In the genomic region with DNA sequence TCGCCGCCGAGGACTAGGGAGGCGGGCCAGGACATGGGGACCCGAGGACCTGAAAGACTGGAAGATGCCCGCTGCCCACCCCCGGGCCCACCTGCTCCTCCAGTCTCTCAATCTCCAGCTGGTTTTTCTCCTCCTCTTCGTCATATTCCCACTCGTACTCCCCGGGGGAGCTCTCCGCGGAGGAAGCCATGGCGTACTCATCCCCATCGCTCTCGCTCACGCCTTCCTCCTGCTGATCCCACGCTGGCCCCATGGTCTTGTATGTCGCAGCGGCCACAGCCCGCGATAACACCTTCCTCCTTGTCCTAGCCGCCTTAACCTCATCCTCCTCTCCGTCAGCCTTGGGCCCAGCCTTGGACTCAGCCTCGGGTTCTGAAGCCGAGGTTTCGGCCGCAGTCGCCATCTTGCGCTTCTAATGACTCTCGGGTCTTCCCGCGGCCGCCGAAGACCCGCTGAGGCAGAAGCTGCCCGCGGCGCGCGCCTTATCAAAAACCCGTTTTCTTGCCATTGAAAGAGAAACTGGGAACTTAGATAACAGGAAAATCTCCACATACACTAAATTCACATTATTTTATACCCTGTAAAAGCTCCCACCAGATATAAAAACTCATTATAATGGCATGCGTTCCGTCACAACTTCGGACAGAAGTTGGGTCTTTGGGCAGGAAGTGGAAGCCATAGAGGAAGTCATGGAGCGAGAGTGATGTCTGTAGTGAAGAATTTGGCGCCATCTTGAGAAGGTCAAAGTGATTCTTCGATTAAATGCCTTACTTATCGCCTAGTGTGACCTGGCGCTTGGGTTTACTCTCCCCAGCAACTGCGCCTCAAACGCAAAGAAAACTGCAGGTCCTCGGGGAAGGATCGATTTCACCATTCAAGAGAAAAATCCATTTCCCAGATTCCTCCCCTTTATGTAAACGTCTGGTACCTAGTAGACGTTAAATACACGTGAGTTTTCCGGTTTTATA, we compare ENCODE assay signal across 8 cellular contexts. TPM values are rescaled to one million over a fixed set of nuclear protein-coding genes. Genes with fewer than 3 reads are reported as not detected.
DNase-seq lines count a peak whose midpoint lies in the region; ATAC-seq and TF ChIP-seq lines count a peak whose summit lies in the region.

A gene with protein sequence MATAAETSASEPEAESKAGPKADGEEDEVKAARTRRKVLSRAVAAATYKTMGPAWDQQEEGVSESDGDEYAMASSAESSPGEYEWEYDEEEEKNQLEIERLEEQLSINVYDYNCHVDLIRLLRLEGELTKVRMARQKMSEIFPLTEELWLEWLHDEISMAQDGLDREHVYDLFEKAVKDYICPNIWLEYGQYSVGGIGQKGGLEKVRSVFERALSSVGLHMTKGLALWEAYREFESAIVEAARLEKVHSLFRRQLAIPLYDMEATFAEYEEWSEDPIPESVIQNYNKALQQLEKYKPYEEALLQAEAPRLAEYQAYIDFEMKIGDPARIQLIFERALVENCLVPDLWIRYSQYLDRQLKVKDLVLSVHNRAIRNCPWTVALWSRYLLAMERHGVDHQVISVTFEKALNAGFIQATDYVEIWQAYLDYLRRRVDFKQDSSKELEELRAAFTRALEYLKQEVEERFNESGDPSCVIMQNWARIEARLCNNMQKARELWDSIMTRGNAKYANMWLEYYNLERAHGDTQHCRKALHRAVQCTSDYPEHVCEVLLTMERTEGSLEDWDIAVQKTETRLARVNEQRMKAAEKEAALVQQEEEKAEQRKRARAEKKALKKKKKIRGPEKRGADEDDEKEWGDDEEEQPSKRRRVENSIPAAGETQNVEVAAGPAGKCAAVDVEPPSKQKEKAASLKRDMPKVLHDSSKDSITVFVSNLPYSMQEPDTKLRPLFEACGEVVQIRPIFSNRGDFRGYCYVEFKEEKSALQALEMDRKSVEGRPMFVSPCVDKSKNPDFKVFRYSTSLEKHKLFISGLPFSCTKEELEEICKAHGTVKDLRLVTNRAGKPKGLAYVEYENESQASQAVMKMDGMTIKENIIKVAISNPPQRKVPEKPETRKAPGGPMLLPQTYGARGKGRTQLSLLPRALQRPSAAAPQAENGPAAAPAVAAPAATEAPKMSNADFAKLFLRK (minus strand): TSS at position 422 of the 968 bp plus-strand sequence. CDS start 19 bp downstream, at position 403.

- H3K27me3 Mint-ChIP-seq in activated CD4-positive, alpha-beta T cell treated with anti-CD3 and anti-CD28 coated beads for 36 hours: no peaks in the 10 kb centered on the region

- peaks cover 35% of the 10 kb centered on the region for H3K36me3 Mint-ChIP-seq in activated CD4-positive, alpha-beta T cell treated with anti-CD3 and anti-CD28 coated beads for 36 hours (ENCODE audit: low read depth)

- H3K9me3 Mint-ChIP-seq in activated CD4-positive, alpha-beta T cell treated with anti-CD3 and anti-CD28 coated beads for 36 hours (ENCODE audit: low read depth): no peaks in the 10 kb centered on the region

- H3K4me3 ChIP-seq in choroid plexus epithelial cell (ENCODE audit: low read depth, low read length): peak within 1 kb of the TSS; percentile 81

- CTCF ChIA-PET in activated CD4-positive, alpha-beta T cell treated with anti-CD3 and anti-CD28 coated beads for 36 hours (lab: Charles Lee): interaction anchor here (1.0 to 12.8 kb wide), 5 partner anchors 15 to 243 kb away, joined by 3 to 270 read pairs (median 4); no protein-coding TSS in a partner anchor

- TF ChIP-seq POLR2A in GM19099 (IDR thresholded peaks at IDR 0.05; ENCODE audit: extremely low read depth, insufficient read length, low read depth): peak; percentile 84

- H3K4me1 Mint-ChIP-seq in activated CD4-positive, alpha-beta T cell treated with anti-CD3 and anti-CD28 coated beads for 36 hours: peaks cover 50% of the 10 kb centered on the region

- DNase-seq in AML-193 (lab: John Stamatoyannopoulos, UW) (peak; percentile 89 to 94), NCI-H510A treated with DMSO at 0.1 percent for 48 hours (lab: John Stamatoyannopoulos, UW) (peak; percentile 90), choroid plexus epithelial cell (ENCODE audit: low read depth) (peak; percentile 93), kidney glomerular epithelial cell (lab: John Stamatoyannopoulos, UW) (peak; percentile 91)
- DNase-seq in activated CD4-positive, alpha-beta T cell treated with anti-CD3 and anti-CD28 coated beads for 36 hours: peak; percentile 90
- DNase-seq in stimulated activated CD4-positive, alpha-beta T cell treated with anti-CD3 and anti-CD28 coated beads, Interleukin-15, amount 100 ng/mL, for 48 hours (ENCODE audit: low read depth in 2 of 2): peak; percentile 63 to 74

- POLR2A ChIA-PET in activated CD4-positive, alpha-beta T cell treated with anti-CD3 and anti-CD28 coated beads for 36 hours (lab: Charles Lee): interaction anchor here (0.8 to 2.7 kb wide), 3 partner anchors 7 to 70 kb away, joined by 3 to 10 read pairs (median 7); no protein-coding TSS in a partner anchor

- H3K27ac Mint-ChIP-seq in activated CD4-positive, alpha-beta T cell treated with anti-CD3 and anti-CD28 coated beads for 36 hours: peak within 1 kb of the TSS; percentile 100

- ATAC-seq in HG03378 (IDR thresholded peaks at IDR 0.05; ENCODE audit: unreplicated experiment): peak; percentile 44
- ATAC-seq in activated CD4-positive, alpha-beta T cell treated with anti-CD3 and anti-CD28 coated beads for 36 hours: peak; percentile 48

- TF ChIP-seq CTCF in choroid plexus epithelial cell (conservative IDR thresholded peaks at IDR 0.05; ENCODE audit: low read depth, low read length): no peak

- intact Hi-C loops in activated CD4-positive, alpha-beta T cell treated with anti-CD3 and anti-CD28 coated beads for 36 hours (cut with DNase I, micrococcal nuclease): loop anchor here (1.0 to 10.0 kb wide), 14 partner anchors 46 to 1469 kb away; a partner anchor contains a TSS

- H3K4me3 Mint-ChIP-seq in activated CD4-positive, alpha-beta T cell treated with anti-CD3 and anti-CD28 coated beads for 36 hours: peak within 1 kb of the TSS; percentile 100

RNA-seq across cellular contexts. Expression of the gene that starts here (rescaled TPM):
- 10 to 100 TPM; 69.3 to 87.1 TPM for total RNA-seq in activated CD4-positive, alpha-beta T cell treated with anti-CD3 and anti-CD28 coated beads for 36 hours

Comparison
In these comparisons a context has a peak if more than half of its experiments do, and no peak if none do; other contexts are left out.
1. Peak in every context shown above with its lines: DNase-seq, ATAC-seq and H3K4me3 ChIP-seq.